Comparison of ENCODE assay signal across 1 cellular context in the genomic region with DNA sequence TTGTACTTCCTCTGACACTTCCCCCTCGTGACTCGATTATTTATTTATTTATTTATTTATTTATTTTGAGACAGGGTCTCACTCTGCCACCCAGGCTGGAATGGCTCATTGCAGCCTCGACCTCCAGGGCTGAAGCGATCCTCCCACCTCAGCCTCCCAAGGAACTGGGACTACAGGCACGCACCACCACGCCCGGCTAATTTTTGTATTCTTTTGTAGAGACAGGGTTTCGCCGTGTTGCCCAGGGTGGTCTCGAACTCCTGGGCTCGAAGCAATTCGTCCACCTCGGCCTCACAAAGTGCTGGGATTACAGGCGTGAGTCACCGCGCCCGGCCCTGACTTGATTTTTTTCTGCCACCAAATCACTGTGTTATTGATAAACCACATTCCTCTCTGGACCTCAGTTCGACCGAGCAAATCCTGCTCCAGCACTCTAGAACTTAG.
TF ChIP-seq lines count a peak whose summit lies in the region.

No MANE protein-coding gene starts in this region.

TF ChIP-seq in HepG2, 621 proteins besides CTCF, POLR2A, EP300 and RAD21 (continued from another document):
- TF ChIP-seq, protein P1, sequence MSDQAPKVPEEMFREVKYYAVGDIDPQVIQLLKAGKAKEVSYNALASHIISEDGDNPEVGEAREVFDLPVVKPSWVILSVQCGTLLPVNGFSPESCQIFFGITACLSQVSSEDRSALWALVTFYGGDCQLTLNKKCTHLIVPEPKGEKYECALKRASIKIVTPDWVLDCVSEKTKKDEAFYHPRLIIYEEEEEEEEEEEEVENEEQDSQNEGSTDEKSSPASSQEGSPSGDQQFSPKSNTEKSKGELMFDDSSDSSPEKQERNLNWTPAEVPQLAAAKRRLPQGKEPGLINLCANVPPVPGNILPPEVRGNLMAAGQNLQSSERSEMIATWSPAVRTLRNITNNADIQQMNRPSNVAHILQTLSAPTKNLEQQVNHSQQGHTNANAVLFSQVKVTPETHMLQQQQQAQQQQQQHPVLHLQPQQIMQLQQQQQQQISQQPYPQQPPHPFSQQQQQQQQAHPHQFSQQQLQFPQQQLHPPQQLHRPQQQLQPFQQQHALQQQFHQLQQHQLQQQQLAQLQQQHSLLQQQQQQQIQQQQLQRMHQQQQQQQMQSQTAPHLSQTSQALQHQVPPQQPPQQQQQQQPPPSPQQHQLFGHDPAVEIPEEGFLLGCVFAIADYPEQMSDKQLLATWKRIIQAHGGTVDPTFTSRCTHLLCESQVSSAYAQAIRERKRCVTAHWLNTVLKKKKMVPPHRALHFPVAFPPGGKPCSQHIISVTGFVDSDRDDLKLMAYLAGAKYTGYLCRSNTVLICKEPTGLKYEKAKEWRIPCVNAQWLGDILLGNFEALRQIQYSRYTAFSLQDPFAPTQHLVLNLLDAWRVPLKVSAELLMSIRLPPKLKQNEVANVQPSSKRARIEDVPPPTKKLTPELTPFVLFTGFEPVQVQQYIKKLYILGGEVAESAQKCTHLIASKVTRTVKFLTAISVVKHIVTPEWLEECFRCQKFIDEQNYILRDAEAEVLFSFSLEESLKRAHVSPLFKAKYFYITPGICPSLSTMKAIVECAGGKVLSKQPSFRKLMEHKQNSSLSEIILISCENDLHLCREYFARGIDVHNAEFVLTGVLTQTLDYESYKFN (CRISPR knock-in tag; conservative IDR thresholded peaks at IDR 0.05), result 0 out of 2 replicates have a peak, but pooled peaks have one; percentile 13
- no peak for TF ChIP-seq TRAFD1 (CRISPR knock-in tag; IDR thresholded peaks at IDR 0.05; ENCODE audit: borderline replicate concordance)
